8 cellular contexts compared by ENCODE assay signal in the genomic region with DNA sequence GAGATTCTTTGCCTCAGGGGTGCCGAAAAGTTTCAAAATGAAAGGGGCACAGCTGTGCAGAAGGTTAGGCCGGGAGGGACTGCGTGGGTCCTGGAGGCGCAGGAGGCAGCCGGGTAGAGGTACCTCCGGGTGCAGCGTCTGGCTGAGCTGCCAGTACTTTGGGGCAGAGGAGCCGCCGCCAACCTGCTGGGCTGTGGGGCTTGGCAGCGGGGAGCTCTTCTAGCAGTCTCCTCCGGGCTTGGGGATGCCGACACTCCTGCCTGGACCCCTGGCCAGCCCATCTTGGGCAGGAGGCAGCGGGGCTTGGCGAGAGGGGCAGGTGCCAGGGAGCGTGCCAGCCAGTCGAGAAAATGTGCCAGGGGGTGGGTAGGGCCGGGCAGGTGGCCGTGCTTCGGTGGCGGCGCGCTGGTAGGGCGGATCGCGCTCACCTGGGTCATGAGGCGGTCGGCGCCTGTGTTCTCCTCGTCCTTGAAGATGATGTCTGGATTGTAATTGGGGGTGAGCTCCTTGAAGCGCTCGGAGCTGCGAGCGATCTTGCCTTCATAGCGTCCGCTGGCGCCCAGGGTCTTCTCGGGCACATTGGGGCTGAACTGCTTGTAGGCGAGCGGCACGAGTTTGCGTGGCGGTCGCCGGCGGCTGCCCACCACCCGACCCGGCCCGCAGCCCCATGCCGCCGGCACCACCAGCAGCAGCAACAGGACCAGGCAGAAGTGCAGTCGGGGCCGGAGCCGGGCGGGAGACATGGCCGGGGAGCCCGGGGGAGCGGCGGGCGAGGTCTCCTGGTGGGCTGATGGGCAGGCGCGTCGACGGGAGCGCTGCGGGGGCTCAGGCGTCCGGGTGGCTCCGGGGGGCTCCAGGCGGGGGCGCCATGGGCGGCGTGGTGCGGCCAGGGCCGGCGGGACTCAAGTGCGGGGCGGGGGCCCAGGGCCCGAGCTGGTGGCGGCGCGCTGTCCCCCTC. TPM values are rescaled to one million over a fixed set of nuclear protein-coding genes. Genes with fewer than 3 reads are reported as not detected.
DNase-seq lines count a peak whose midpoint lies in the region; ATAC-seq and TF ChIP-seq lines count a peak whose summit lies in the region.
"Had no signal": no experiment of that assay in that cellular context is flagged by ENCODE, and none has a peak within 500 bp of the region (broad histone marks: within the 10 kb centered on the region; RNA-seq: fewer than 3 reads in every experiment).

No MANE protein-coding gene starts in this region.

- peaks cover 22% of the 10 kb centered on the region for H3K4me1 Mint-ChIP-seq in endodermal cell

- H3K9ac ChIP-seq in ES-I3 (ENCODE audit: low read depth, low read length) (peak overlapping the region; percentile 20; the same call in 1 of the 2 replicates), endodermal cell (ENCODE audit: extremely low read depth, low read length, poor library complexity, severe bottlenecking) (no peak overlapping the region)

- H3K27ac ChIP-seq in endodermal cell (ENCODE audit: low read depth, low read length) (no peak overlapping the region), prostate gland (no peak overlapping the region)
- H3K27ac ChIP-seq: HL-60 had no signal

- H3K9me3 ChIP-seq in ES-I3 (ENCODE audit: control insufficient read depth, insufficient read depth, low read length) = no peaks in the 10 kb centered on the region
- H3K9me3 ChIP-seq in endodermal cell (ENCODE audit: control insufficient read depth, low read length) = no peaks in the 10 kb centered on the region
- H3K9me3 ChIP-seq in prostate gland = no peaks in the 10 kb centered on the region

- 7 to 11% methylated on average over 18 to 81 of the region's 81 CpGs for WGBS in endodermal cell (ENCODE audit: insufficient coverage in 1 of 2, insufficient read length in 1 of 2), 2 experiments
- WGBS in prostate gland = 1% methylated on average over 33 of the region's 81 CpGs

- peaks cover 4% of the 10 kb centered on the region for H3K4me1 ChIP-seq in ES-I3 (ENCODE audit: insufficient read depth, low read length)
- peaks cover 16% of the 10 kb centered on the region for H3K4me1 ChIP-seq in endodermal cell (ENCODE audit: control insufficient read depth, insufficient read depth, low read length)
- H3K4me1 ChIP-seq in prostate gland (replicated peaks) = peaks cover 16% of the 10 kb centered on the region

- H3K27me3 ChIP-seq in endodermal cell (ENCODE audit: control insufficient read depth, insufficient read depth, low read length, poor library complexity, severe bottlenecking) (peaks cover 98% of the 10 kb centered on the region), prostate gland (replicated peaks; ENCODE audit: insufficient read depth) (peaks cover 3% of the 10 kb centered on the region)

- no peak for TF ChIP-seq CTCF in endodermal cell (conservative IDR thresholded peaks at IDR 0.05)
- peak in 1 of 4 experiments; percentile 9 for TF ChIP-seq CTCF in prostate gland (IDR thresholded peaks at IDR 0.05)

- ATAC-seq in GM18498 (IDR thresholded peaks at IDR 0.05; ENCODE audit: unreplicated experiment) (no peak), GM21825 (IDR thresholded peaks at IDR 0.05; ENCODE audit: unreplicated experiment) (no peak)

- peaks cover 93% of the 10 kb centered on the region for H3K27me3 Mint-ChIP-seq in endodermal cell (ENCODE audit: insufficient read depth)

- peak overlapping the region; percentile 68 for H3K4me3 Mint-ChIP-seq in endodermal cell

- H3K9me3 Mint-ChIP-seq in endodermal cell = no peaks in the 10 kb centered on the region

- intact Hi-C loops in prostate gland (cut with DNase I) = loop anchor here (2.0 to 5.0 kb wide), 2 partner anchors 57 to 95 kb away; no protein-coding TSS in a partner anchor

- H3K4me3 ChIP-seq in endodermal cell (ENCODE audit: low read length) (peak overlapping the region; percentile 79), prostate gland (peak overlapping the region; percentile 23 to 45)

- H3K36me3 ChIP-seq in ES-I3 (ENCODE audit: insufficient read depth, low read length) (no peaks in the 10 kb centered on the region), endodermal cell (ENCODE audit: control insufficient read depth, insufficient read depth, low read length) (no peaks in the 10 kb centered on the region), prostate gland (no peaks in the 10 kb centered on the region)

- peaks cover 7% of the 10 kb centered on the region for H3K36me3 Mint-ChIP-seq in endodermal cell (ENCODE audit: low read depth)

- DNase-seq in NCI-H69 (lab: John Stamatoyannopoulos, UW) (peak; percentile 20), endodermal cell (peak; percentile 73), prostate gland (ENCODE audit: low spot score) (no peak), hepatic stellate cell (ENCODE audit: low spot score) (no peak)

- H3K27ac Mint-ChIP-seq in endodermal cell = no peak overlapping the region

- no peak for TF ChIP-seq POLR2A in prostate gland (IDR thresholded peaks at IDR 0.05)

RNA-seq across cellular contexts. Expression of a gene that starts 0.7 kb away (rescaled TPM):
- total RNA-seq in endodermal cell (10 to 100 TPM in 1 of 2 donors, 1 to 10 TPM in 1; 2.1 to 10.3 TPM), prostate gland (1 to 10 TPM; 3.2 to 9.6 TPM)
- polyA plus RNA-seq in endodermal cell (2013, experiment 1 of 2) = 6.9 TPM
- 3.5 TPM for polyA plus RNA-seq in endodermal cell (2013, experiment 2 of 2)

RNA-seq across cellular contexts. Expression of a gene that starts 18.7 kb away (rescaled TPM):
- 1 to 10 TPM in 1 of 2 donors, under 1 TPM in 1; 0.84 to 1.5 TPM for total RNA-seq in endodermal cell
- polyA plus RNA-seq in endodermal cell (2013, experiment 1 of 2) = 1.2 TPM
- 0.83 TPM for polyA plus RNA-seq in endodermal cell (2013, experiment 2 of 2)
- total RNA-seq in prostate gland = 1 to 10 TPM in 1 of 2 donors, not detected in 1; 4.4 TPM

Comparison
In these comparisons a context has a peak if more than half of its experiments do, and no peak if none do; other contexts are left out.
1. DNase-seq: peak in NCI-H69 (single experiment) and endodermal cell (single experiment); none in prostate gland (single experiment) and hepatic stellate cell (single experiment).